Comparison of ENCODE assay signal across 38 cellular contexts in genomic region chr1:55808263-55808662, GRCh38.
"Had no signal": no experiment of that assay in that cellular context is flagged by ENCODE, and none has a peak within 500 bp of the region (broad histone marks: within the 10 kb centered on the region; RNA-seq: fewer than 3 reads in every experiment).

No MANE protein-coding gene starts in this region.

- ATAC-seq: activated naive CD4-positive, alpha-beta T cell treated with anti-CD3 and anti-CD28 coated beads, Interleukin-2, amount 50 U/mL, for 72 hours; activated naive CD8-positive, alpha-beta T cell treated with anti-CD3 and anti-CD28 coated beads, Interleukin-2, amount 50 U/mL, for 24 hours; activated T-cell treated with anti-CD3 and anti-CD28 coated beads, Interleukin-2, amount 50 U/mL, for 4 hours; activated T-cell treated with anti-CD3 and anti-CD28 coated beads, Interleukin-2, amount 50 U/mL, for 72 hours; activated T-helper 17 cell treated with anti-CD3 and anti-CD28 coated beads, Interleukin-2, amount 50 U/mL, for 72 hours; body of pancreas had no signal

- H3K9me3 Mint-ChIP-seq: activated T-helper 2 cell treated with anti-CD3 and anti-CD28 coated beads, Interferon-gamma antibody, Interleukin-2, Interleukin-4, amounts not matched to agents 10 μg/mL and 5 μg/mL and 100 μg/mL, durations not matched to agents 14 hours and 24 hours and 36 hours had no signal

- H3K4me3 Mint-ChIP-seq: activated naive CD4-positive, alpha-beta T cell treated with anti-CD3 and anti-CD28 coated beads for 36 hours; activated naive CD4-positive, alpha-beta T cell treated with anti-CD3 and anti-CD28 coated beads, Interleukin-2, amount 10 ng/mL, durations not matched to agents 7 days and 5 days; activated naive CD4-positive, alpha-beta T cell treated with anti-CD3 and anti-CD28 coated beads, Interleukin-2, amount 50 U/mL, for 24 hours; activated naive CD8-positive, alpha-beta T cell; activated naive CD8-positive, alpha-beta T cell treated with anti-CD3 and anti-CD28 coated beads for 36 hours; activated naive CD8-positive, alpha-beta T cell treated with anti-CD3 and anti-CD28 coated beads, Interleukin-2, amount 10 ng/mL, durations not matched to agents 7 days and 5 days; activated naive CD8-positive, alpha-beta T cell treated with anti-CD3 and anti-CD28 coated beads, Interleukin-2, amount 50 U/mL, for 24 hours; activated T-cell treated with anti-CD3 and anti-CD28 coated beads, Interleukin-2, amount 50 U/mL, for 24 hours; activated T-cell treated with anti-CD3 and anti-CD28 coated beads, Interleukin-2, amount 50 U/mL, for 4 hours; activated T-cell treated with anti-CD3 and anti-CD28 coated beads, Interleukin-2, amount 50 U/mL, for 72 hours; activated T-helper 1 cell treated with anti-CD3 and anti-CD28 coated beads, Interleukin-12 subunit alpha, Interleukin-12 subunit beta, Interleukin-2, Interleukin-4 antibody, amounts not matched to agents 30 ng/mL and 10 ng/mL and 1 ng/mL, durations not matched to agents 14 hours and 24 hours and 36 hours; activated T-helper 17 cell treated with anti-CD3 and anti-CD28 coated beads, Interleukin-2, amount 50 U/mL, for 72 hours; brain; central memory CD8-positive, alpha-beta T cell had no signal

- H3K27ac Mint-ChIP-seq: activated naive CD4-positive, alpha-beta T cell treated with anti-CD3 and anti-CD28 coated beads for 36 hours; activated naive CD4-positive, alpha-beta T cell treated with anti-CD3 and anti-CD28 coated beads, Interleukin-2, amount 10 ng/mL, durations not matched to agents 7 days and 5 days; activated naive CD4-positive, alpha-beta T cell treated with anti-CD3 and anti-CD28 coated beads, Interleukin-2, amount 50 U/mL, for 24 hours; activated naive CD4-positive, alpha-beta T cell treated with anti-CD3 and anti-CD28 coated beads, Interleukin-2, amount 50 U/mL, for 72 hours; activated naive CD8-positive, alpha-beta T cell; activated naive CD8-positive, alpha-beta T cell treated with anti-CD3 and anti-CD28 coated beads for 36 hours; activated naive CD8-positive, alpha-beta T cell treated with anti-CD3 and anti-CD28 coated beads, Interleukin-2, amount 10 ng/mL, durations not matched to agents 7 days and 5 days; activated naive CD8-positive, alpha-beta T cell treated with anti-CD3 and anti-CD28 coated beads, Interleukin-2, amount 50 U/mL, for 24 hours; activated T-cell treated with anti-CD3 and anti-CD28 coated beads, Interleukin-2, amount 50 U/mL, for 24 hours; activated T-cell treated with anti-CD3 and anti-CD28 coated beads, Interleukin-2, amount 50 U/mL, for 72 hours; activated T-helper 1 cell treated with anti-CD3 and anti-CD28 coated beads, Interleukin-12 subunit alpha, Interleukin-12 subunit beta, Interleukin-2, Interleukin-4 antibody, amounts not matched to agents 30 ng/mL and 10 ng/mL and 1 ng/mL, durations not matched to agents 14 hours and 24 hours and 36 hours; activated T-helper 17 cell treated with anti-CD3 and anti-CD28 coated beads, Interleukin-2, amount 50 U/mL, for 72 hours; activated T-helper 2 cell treated with anti-CD3 and anti-CD28 coated beads, Interferon-gamma antibody, Interleukin-2, Interleukin-4, amounts not matched to agents 10 μg/mL and 5 μg/mL and 100 μg/mL, durations not matched to agents 14 hours and 24 hours and 36 hours; brain had no signal

- H3K27ac ChIP-seq: adrenal gland, ascending aorta, body of pancreas, brain microvascular endothelial cell, breast epithelium, cardiac muscle cell had no signal

- H3K27me3 ChIP-seq: adrenal gland, ascending aorta, body of pancreas, brain microvascular endothelial cell, breast epithelium, cardiac muscle cell had no signal

- H3K36me3 Mint-ChIP-seq: activated naive CD4-positive, alpha-beta T cell treated with anti-CD3 and anti-CD28 coated beads, Interleukin-2, amount 10 ng/mL, durations not matched to agents 7 days and 5 days; activated naive CD4-positive, alpha-beta T cell treated with anti-CD3 and anti-CD28 coated beads, Interleukin-2, amount 50 U/mL, for 24 hours; activated naive CD8-positive, alpha-beta T cell; activated naive CD8-positive, alpha-beta T cell treated with anti-CD3 and anti-CD28 coated beads for 36 hours; activated naive CD8-positive, alpha-beta T cell treated with anti-CD3 and anti-CD28 coated beads, Interleukin-2, amount 10 ng/mL, durations not matched to agents 7 days and 5 days had no signal

- H3K4me1 Mint-ChIP-seq: activated naive CD4-positive, alpha-beta T cell treated with anti-CD3 and anti-CD28 coated beads, Interleukin-2, amount 10 ng/mL, durations not matched to agents 7 days and 5 days; activated naive CD4-positive, alpha-beta T cell treated with anti-CD3 and anti-CD28 coated beads, Interleukin-2, amount 50 U/mL, for 24 hours; activated naive CD8-positive, alpha-beta T cell treated with anti-CD3 and anti-CD28 coated beads for 36 hours; activated naive CD8-positive, alpha-beta T cell treated with anti-CD3 and anti-CD28 coated beads, Interleukin-2, amount 10 ng/mL, durations not matched to agents 7 days and 5 days; activated naive CD8-positive, alpha-beta T cell treated with anti-CD3 and anti-CD28 coated beads, Interleukin-2, amount 50 U/mL, for 24 hours; activated T-helper 17 cell treated with anti-CD3 and anti-CD28 coated beads, Interleukin-2, amount 50 U/mL, for 72 hours; brain; central memory CD8-positive, alpha-beta T cell had no signal

- DNase-seq: activated effector memory CD4-positive, alpha-beta T cell treated with anti-CD3 and anti-CD28 coated beads, Interleukin-2, amount 50 U/mL, for 16 hours; activated effector memory CD4-positive, alpha-beta T cell treated with Interleukin-2 at 50 U/mL for 16 hours; activated gamma-delta T cell; activated gamma-delta T cell treated with Interleukin-2 at 50 U/mL for 16 hours; activated naive CD4-positive, alpha-beta T cell; activated naive CD4-positive, alpha-beta T cell treated with anti-CD3 and anti-CD28 coated beads for 36 hours; activated naive CD4-positive, alpha-beta T cell treated with anti-CD3 and anti-CD28 coated beads, Interleukin-2, amount 10 ng/mL, durations not matched to agents 7 days and 5 days; activated naive CD4-positive, alpha-beta T cell treated with anti-CD3 and anti-CD28 coated beads, Interleukin-2, amount 50 U/mL, for 16 hours; activated naive CD4-positive, alpha-beta T cell treated with Interleukin-2 at 50 U/mL for 16 hours; activated naive CD8-positive, alpha-beta T cell treated with anti-CD3 and anti-CD28 coated beads for 36 hours; activated naive CD8-positive, alpha-beta T cell treated with anti-CD3 and anti-CD28 coated beads, Interleukin-2, amount 10 ng/mL, durations not matched to agents 7 days and 5 days; activated naive CD8-positive, alpha-beta T cell treated with anti-CD3 and anti-CD28 coated beads, Interleukin-2, amount 50 U/mL, for 24 hours; activated T-cell treated with anti-CD3 and anti-CD28 coated beads, Interleukin-2, amount 50 U/mL, for 1 hour; activated T-cell treated with anti-CD3 and anti-CD28 coated beads, Interleukin-2, amount 50 U/mL, for 24 hours; activated T-cell treated with anti-CD3 and anti-CD28 coated beads, Interleukin-2, amount 50 U/mL, for 4 hours; activated T-cell treated with anti-CD3 and anti-CD28 coated beads, Interleukin-2, amount 50 U/mL, for 48 hours; activated T-cell treated with anti-CD3 and anti-CD28 coated beads, Interleukin-2, amount 50 U/mL, for 72 hours; adrenal gland; amniotic stem cell; amygdala; anterior cingulate cortex; aorta; body of pancreas; brain microvascular endothelial cell; caudate nucleus; central memory CD4-positive, alpha-beta T cell; cerebellar nuclear complex had no signal

- H3K27me3 Mint-ChIP-seq: activated naive CD4-positive, alpha-beta T cell treated with anti-CD3 and anti-CD28 coated beads, Interleukin-2, amount 10 ng/mL, durations not matched to agents 7 days and 5 days; activated naive CD8-positive, alpha-beta T cell treated with anti-CD3 and anti-CD28 coated beads, Interleukin-2, amount 50 U/mL, for 24 hours; brain had no signal

- H3K9me3 ChIP-seq: adrenal gland, ascending aorta, body of pancreas, breast epithelium had no signal

- H3K4me3 ChIP-seq: adrenal gland, ascending aorta, body of pancreas, breast epithelium, cardiac muscle cell had no signal

- H3K4me1 ChIP-seq: body of pancreas, breast epithelium had no signal

- H3K36me3 ChIP-seq: adrenal gland, ascending aorta, brain microvascular endothelial cell, breast epithelium, cardiac muscle cell had no signal
